Comparison of ENCODE assay signal across 8 cellular contexts in the genomic region with DNA sequence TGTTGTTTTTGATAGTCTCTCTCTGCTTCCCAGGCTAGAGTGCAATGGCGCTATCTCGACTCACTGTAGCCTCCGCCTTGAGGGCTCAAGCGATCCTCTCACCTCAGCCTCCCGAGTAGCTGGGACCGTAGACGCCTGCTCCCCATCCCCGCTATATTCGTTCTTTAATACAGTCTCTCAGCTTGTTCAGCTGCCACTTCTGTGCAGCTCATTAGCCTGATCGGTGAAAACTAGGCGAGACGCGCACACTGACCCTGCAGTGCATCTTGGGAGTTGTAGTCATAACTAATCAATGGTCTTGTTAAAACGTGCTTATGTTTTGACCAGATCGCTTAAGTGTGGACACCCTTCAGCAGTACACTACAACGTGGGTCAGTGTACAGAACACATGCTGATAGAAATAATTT. TPM values are rescaled to one million over a fixed set of nuclear protein-coding genes. Genes with fewer than 3 reads are reported as not detected.
DNase-seq lines count a peak whose midpoint lies in the region; ATAC-seq and TF ChIP-seq lines count a peak whose summit lies in the region.

No MANE protein-coding gene starts in this region.

- H2AFZ ChIP-seq in smooth muscle cell (ENCODE audit: low read depth), result peak overlapping the region; percentile 82

- H3F3A ChIP-seq in smooth muscle cell (ENCODE audit: low read depth), result no peaks in the 10 kb centered on the region

- WGBS in smooth muscle cell (ENCODE audit: low lambda C conversion rate), result 1% methylated on average over 16 of the region's 16 CpGs

- CTCF ChIA-PET in MCF 10A (lab: Yijun Ruan, JAX), result interaction anchor here (0.6 to 1.0 kb wide), 8 partner anchors 10 to 153 kb away, joined by 3 to 5 read pairs (median 4); no protein-coding TSS in a partner anchor

- H3K27me3 ChIP-seq in iPS-20b (ENCODE audit: insufficient read depth, low read length) (no peaks in the 10 kb centered on the region), smooth muscle cell (ENCODE audit: low read depth) (no peaks in the 10 kb centered on the region)

- peak overlapping the region; percentile 92 for H3K4me2 ChIP-seq in smooth muscle cell

- H3K4me1 ChIP-seq in iPS-20b (ENCODE audit: insufficient read depth, low read length) (no peaks in the 10 kb centered on the region; the same call in 1 of the 2 replicates), smooth muscle cell (ENCODE audit: low read depth) (peaks cover 20% of the 10 kb centered on the region)

- no peaks in the 10 kb centered on the region for H3K9me3 Mint-ChIP-seq in MCF 10A (ENCODE audit: unreplicated experiment)

- BruUV-seq in MCF 10A (replicated peaks; lab: Mats Ljungman, UMichigan), result no TSS peak

- H3K79me2 ChIP-seq in smooth muscle cell (ENCODE audit: low read depth), result peaks cover 66% of the 10 kb centered on the region

- H3K4me3 Mint-ChIP-seq in MCF 10A (ENCODE audit: unreplicated experiment), result no peak overlapping the region

- H3K36me3 ChIP-seq in iPS-20b (ENCODE audit: insufficient read depth, low read depth, low read length), result peaks cover 18% of the 10 kb centered on the region
- no peaks in the 10 kb centered on the region for H3K36me3 ChIP-seq in smooth muscle cell (ENCODE audit: low read depth)

- peaks cover 60% of the 10 kb centered on the region for H4K20me1 ChIP-seq in smooth muscle cell (ENCODE audit: low read depth)

- peak overlapping the region; percentile 82 for H3K27ac ChIP-seq in iPS-20b (ENCODE audit: low read length)
- H3K27ac ChIP-seq in smooth muscle cell (ENCODE audit: low read depth), result peak overlapping the region; percentile 97

- no peaks in the 10 kb centered on the region for H3K27me3 Mint-ChIP-seq in MCF 10A (ENCODE audit: insufficient read depth, unreplicated experiment)

- DNase-seq in SKM-1 treated with dmso at 0.1 percent for 144 hours (lab: John Stamatoyannopoulos, UW; ENCODE audit: unreplicated experiment) (peak; percentile 40), SKM-1 (lab: John Stamatoyannopoulos, UW; ENCODE audit: unreplicated experiment) (no peak), NCI-H1092 (lab: John Stamatoyannopoulos, UW) (peak; percentile 11), T-helper 9 cell (peak; percentile 38), MCF 10A (ENCODE audit: unreplicated experiment) (peak; percentile 72), smooth muscle cell (lab: John Stamatoyannopoulos, UW; ENCODE audit: unreplicated experiment) (no peak)

- peaks cover 12% of the 10 kb centered on the region for H3K4me1 Mint-ChIP-seq in MCF 10A (ENCODE audit: insufficient read depth, unreplicated experiment)

- TF ChIP-seq CTCF in MCF 10A (IDR thresholded peaks at IDR 0.05; ENCODE audit: unreplicated experiment), result no peak
- no peak for TF ChIP-seq CTCF in smooth muscle cell (IDR thresholded peaks at IDR 0.05; ENCODE audit: borderline replicate concordance, insufficient read depth, poor library complexity, severe bottlenecking)

- H3K9me3 ChIP-seq in iPS-20b (ENCODE audit: insufficient read depth, low read depth, low read length) (no peaks in the 10 kb centered on the region), smooth muscle cell (replicated peaks; ENCODE audit: low read depth) (no peaks in the 10 kb centered on the region)

- peak; percentile 28 for ATAC-seq in HG02623 (IDR thresholded peaks at IDR 0.05; ENCODE audit: unreplicated experiment)

- no peak overlapping the region for H3K27ac Mint-ChIP-seq in MCF 10A (ENCODE audit: low read depth, unreplicated experiment)

- peak overlapping the region; percentile 99 for H3K4me3 ChIP-seq in iPS-20b (ENCODE audit: low read length)
- H3K4me3 ChIP-seq in smooth muscle cell, result peak overlapping the region; percentile 91

- peaks cover 19% of the 10 kb centered on the region for H3K36me3 Mint-ChIP-seq in MCF 10A (ENCODE audit: insufficient read depth, unreplicated experiment)

- peak overlapping the region; percentile 99 for H3K9ac ChIP-seq in iPS-20b (ENCODE audit: low read depth, low read length)
- peak overlapping the region; percentile 98 for H3K9ac ChIP-seq in smooth muscle cell (ENCODE audit: low read depth)

- POLR2A ChIA-PET in MCF 10A (lab: Yijun Ruan, JAX), result interaction anchor here (0.5 to 3.0 kb wide), 30 partner anchors 8 to 570 kb away, joined by 3 to 37 read pairs (median 4); partner anchors contain the start of genes CCDC88A, CFAP36, CLHC1 and PNPT1

- intact Hi-C loops in MCF 10A (cut with micrococcal nuclease), result no loop called here

RNA-seq across cellular contexts. Expression of gene PPP4R3B, which starts 1.2 kb away (rescaled TPM):
- 97.2 and 97.4 TPM in 2 replicates for total RNA-seq in MCF 10A (2022)
- total RNA-seq in smooth muscle cell, result 54.0 and 57.1 TPM in 2 replicates
- 22.8 and 25.6 TPM in 2 replicates for polyA plus RNA-seq in smooth muscle cell

Comparison
In these comparisons a context has a peak if more than half of its experiments do, and no peak if none do; other contexts are left out.
1. DNase-seq: peak in SKM-1 treated with dmso at 0.1 percent for 144 hours (single experiment), NCI-H1092 (single experiment), T-helper 9 cell (single experiment) and MCF 10A (single experiment); none in SKM-1 (single experiment) and smooth muscle cell (single experiment).